In genomic region chr16:66425651-66426050, GRCh38 we compare ENCODE assay signal across 1 cellular context.
TF ChIP-seq lines count a peak whose summit lies in the region.

No MANE protein-coding gene starts in this region.

TF ChIP-seq in GM23338, 12 proteins besides CTCF, POLR2A, EP300 and RAD21 (continued from another document):
- TF ChIP-seq REST (IDR thresholded peaks at IDR 0.05; ENCODE audit: unreplicated experiment): no peak
